In the genomic region with DNA sequence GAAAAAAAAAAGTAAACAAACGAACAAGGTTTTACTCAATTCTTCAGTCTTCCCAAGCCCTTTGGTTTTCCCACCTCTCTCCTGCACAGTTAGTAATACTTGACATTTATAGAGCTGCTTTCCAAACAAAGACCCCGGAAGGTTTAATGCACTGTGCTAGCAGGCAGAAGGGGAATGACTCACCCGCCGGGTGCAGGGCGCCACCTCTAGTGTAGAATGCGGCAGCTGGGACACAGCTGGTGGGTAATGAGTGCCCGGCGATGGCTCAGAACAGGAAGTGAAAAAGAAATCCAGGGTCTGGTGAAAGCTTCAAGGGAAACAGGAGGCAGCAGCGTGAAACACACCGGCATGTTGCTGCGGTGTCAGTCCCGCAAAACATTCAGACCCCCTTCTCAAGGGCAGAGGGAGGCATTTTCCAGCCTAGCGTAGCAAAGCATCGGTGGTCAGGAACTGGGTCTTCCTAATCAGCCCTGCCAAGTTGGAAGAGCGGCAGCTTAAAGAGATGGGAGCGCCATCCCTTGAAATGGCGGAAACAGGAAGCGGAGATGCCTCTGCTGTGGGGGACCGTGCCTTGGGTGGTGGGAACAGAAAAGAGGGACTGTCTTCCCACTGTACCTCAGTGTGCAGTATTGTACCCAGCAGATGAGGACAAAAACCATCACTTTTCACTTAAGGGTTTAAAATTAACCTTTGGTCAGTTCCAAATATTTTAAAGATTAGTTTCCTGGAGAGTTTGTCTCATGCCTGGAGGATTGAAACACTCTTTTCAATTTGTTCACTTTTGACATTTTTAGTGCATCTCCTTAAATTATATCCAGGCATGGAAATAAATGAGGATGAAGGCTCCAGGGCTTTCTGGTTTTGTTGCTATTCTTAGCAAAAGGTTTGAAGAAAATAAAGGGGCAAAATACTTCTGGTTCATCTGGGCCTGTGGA, we compare ENCODE assay signal across 9 cellular contexts.
DNase-seq lines count a peak whose midpoint lies in the region; TF ChIP-seq lines count a peak whose summit lies in the region.
"Had no signal": no experiment of that assay in that cellular context is flagged by ENCODE, and none has a peak within 500 bp of the region (broad histone marks: within the 10 kb centered on the region; RNA-seq: fewer than 3 reads in every experiment).

No MANE protein-coding gene starts in this region.

- H3K36me3 ChIP-seq in brain microvascular endothelial cell (replicated peaks): no peaks in the 10 kb centered on the region
- H3K36me3 ChIP-seq: gastroesophageal sphincter had no signal

- no peaks in the 10 kb centered on the region for H3K27me3 ChIP-seq in brain microvascular endothelial cell (replicated peaks)
- H3K27me3 ChIP-seq: gastroesophageal sphincter had no signal

- peak; percentile 50 for DNase-seq in GM04504 (ENCODE audit: low read depth)
- peak in 2 of 3 experiments; percentile 37 to 68 for DNase-seq in NCI-H1417 (lab: John Stamatoyannopoulos, UW)
- peak; percentile 20 for DNase-seq in brain microvascular endothelial cell
- DNase-seq in posterior cingulate gyrus: peak in 9 of 10 donors; percentile 9 to 77 (median 28)
- no peak for DNase-seq in GM19240 (ENCODE audit: insufficient read length, low spot score)
- DNase-seq in cerebellar cortex (ENCODE audit: low spot score): no peak
- no peak for DNase-seq in activated naive CD4-positive, alpha-beta T cell treated with anti-CD3 and anti-CD28 coated beads, Interleukin-2, amount 50 U/mL, for 16 hours
- no peak for DNase-seq in NCI-H526 (lab: John Stamatoyannopoulos, UW)

- no peak overlapping the region for H3K27ac ChIP-seq in brain microvascular endothelial cell
- H3K27ac ChIP-seq: gastroesophageal sphincter had no signal

- intact Hi-C loops in posterior cingulate gyrus (cut with DNase I): no loop called here

- H3K4me3 ChIP-seq in brain microvascular endothelial cell (ENCODE audit: low read depth, low read length): no peak overlapping the region
- H3K4me3 ChIP-seq: gastroesophageal sphincter had no signal

- TF ChIP-seq CTCF in brain microvascular endothelial cell (IDR thresholded peaks at IDR 0.05; ENCODE audit: low read depth, low read length, missing control alignments): no peak

- in situ Hi-C loops in brain microvascular endothelial cell (cut with HindIII; ENCODE audit: low pct_ligation_motif_present, low sequenced_read_pairs): no loop called here

Comparison
In these comparisons a context has a peak if more than half of its experiments do, and no peak if none do; other contexts are left out.
1. DNase-seq: peak in GM04504 (single experiment), NCI-H1417 (2 of 3), brain microvascular endothelial cell (single experiment) and posterior cingulate gyrus (9 of 10); none in GM19240 (single experiment), cerebellar cortex (single experiment), activated naive CD4-positive, alpha-beta T cell treated with anti-CD3 and anti-CD28 coated beads, Interleukin-2, amount 50 U/mL, for 16 hours (single experiment) and NCI-H526 (0 of 2).